6 cellular contexts compared by ENCODE assay signal in the genomic region with DNA sequence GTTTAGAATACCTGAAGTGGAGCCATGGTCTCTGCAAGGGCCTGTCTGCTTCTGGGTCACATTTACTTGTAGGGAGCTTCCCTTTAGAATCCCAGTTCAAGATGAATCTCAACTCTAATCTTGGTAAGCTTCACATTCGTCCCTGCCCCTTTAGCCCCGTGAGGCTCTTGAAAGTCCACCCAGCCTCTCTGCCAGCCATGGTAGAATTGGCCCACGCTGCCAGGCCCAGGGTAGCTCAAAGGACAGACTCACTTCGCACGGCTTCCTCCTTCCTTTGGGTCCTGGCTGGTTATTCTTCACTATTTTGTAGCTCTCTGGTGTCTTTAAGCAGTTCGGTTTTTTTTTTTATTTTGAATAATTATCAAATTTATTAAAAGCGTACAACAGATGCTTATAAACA. TPM values are rescaled to one million over a fixed set of nuclear protein-coding genes. Genes with fewer than 3 reads are reported as not detected.
"Had no signal": no experiment of that assay in that cellular context is flagged by ENCODE, and none has a peak within 500 bp of the region (broad histone marks: within the 10 kb centered on the region; RNA-seq: fewer than 3 reads in every experiment).

No MANE protein-coding gene starts in this region.

- H3K27ac ChIP-seq: HL-60 had no signal

- H3K4me3 ChIP-seq: K562 had no signal

- DNase-seq: KBM-7 had no signal

- ATAC-seq: HepG2, K562 had no signal

RNA-seq across cellular contexts. Expression of a gene that starts 28.6 kb away (rescaled TPM):
- total RNA-seq: HT-29, K562 had no signal
- polyA plus RNA-seq: IgD-negative memory B cell, K562 had no signal
